21 cellular contexts compared by ENCODE assay signal in the genomic region with DNA sequence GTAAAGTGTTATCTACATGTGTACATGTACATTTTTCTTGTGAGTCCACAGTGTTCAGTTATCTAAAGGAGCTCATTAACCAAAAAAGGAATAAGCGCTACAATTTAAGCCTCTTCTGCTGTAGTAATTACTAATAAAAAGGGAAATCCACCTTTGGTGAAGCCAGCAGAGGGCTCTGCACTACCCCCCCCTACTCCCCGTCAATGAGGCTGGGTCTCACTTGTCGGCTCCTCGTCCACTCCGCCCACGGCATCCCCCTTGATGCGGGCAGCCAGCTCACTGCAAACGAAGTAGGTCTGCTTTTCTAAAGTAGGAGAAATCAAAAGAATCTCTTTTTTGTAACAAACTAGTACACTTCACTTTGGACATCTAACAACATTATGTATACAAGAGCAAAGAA. TPM values are rescaled to one million over a fixed set of nuclear protein-coding genes. Genes with fewer than 3 reads are reported as not detected.
DNase-seq lines count a peak whose midpoint lies in the region; ATAC-seq and TF ChIP-seq lines count a peak whose summit lies in the region.
"Had no signal": no experiment of that assay in that cellular context is flagged by ENCODE, and none has a peak within 500 bp of the region (broad histone marks: within the 10 kb centered on the region; RNA-seq: fewer than 3 reads in every experiment).

No MANE protein-coding gene starts in this region.

- CTCF ChIA-PET in activated CD4-positive, alpha-beta T cell treated with anti-CD3 and anti-CD28 coated beads for 36 hours (lab: Charles Lee): no interaction called here
- CTCF ChIA-PET in activated CD4-positive, alpha-beta T cell treated with anti-CD3 and anti-CD28 coated beads, Interleukin-2, amount 10 ng/mL, durations not matched to agents 7 days and 5 days (lab: Charles Lee): no interaction called here
- CTCF ChIA-PET in GM10248 (lab: Yijun Ruan, JAX): no interaction called here

- POLR2A ChIA-PET in activated CD4-positive, alpha-beta T cell treated with anti-CD3 and anti-CD28 coated beads for 36 hours (lab: Charles Lee): no interaction called here
- POLR2A ChIA-PET in activated CD4-positive, alpha-beta T cell treated with anti-CD3 and anti-CD28 coated beads, Interleukin-2, amount 10 ng/mL, durations not matched to agents 7 days and 5 days (lab: Charles Lee): no interaction called here
- POLR2A ChIA-PET in GM10248 (lab: Yijun Ruan, JAX): no interaction called here

- H3K27me3 Mint-ChIP-seq in activated CD4-positive, alpha-beta T cell treated with anti-CD3 and anti-CD28 coated beads for 36 hours: peaks cover 2% of the 10 kb centered on the region
- H3K27me3 Mint-ChIP-seq in activated CD4-positive, alpha-beta T cell treated with anti-CD3 and anti-CD28 coated beads, Interleukin-2, amount 10 ng/mL, durations not matched to agents 7 days and 5 days: peaks cover 4% of the 10 kb centered on the region

- peaks cover 5% of the 10 kb centered on the region for H3K4me1 Mint-ChIP-seq in activated CD4-positive, alpha-beta T cell treated with anti-CD3 and anti-CD28 coated beads for 36 hours
- H3K4me1 Mint-ChIP-seq in activated CD4-positive, alpha-beta T cell treated with anti-CD3 and anti-CD28 coated beads, Interleukin-2, amount 10 ng/mL, durations not matched to agents 7 days and 5 days: peaks cover 8% of the 10 kb centered on the region

- TF ChIP-seq CTCF in GM10248 (IDR thresholded peaks at IDR 0.05; ENCODE audit: control extremely low read depth, extremely low read depth, low read depth, missing control alignments) (no peak), astrocyte of the spinal cord (IDR thresholded peaks at IDR 0.05; ENCODE audit: low read depth, low read length) (peak; percentile 33)

- peak; percentile 20 for DNase-seq in activated CD4-positive, alpha-beta T cell treated with anti-CD3 and anti-CD28 coated beads for 36 hours
- DNase-seq in activated CD4-positive, alpha-beta T cell treated with anti-CD3 and anti-CD28 coated beads, Interleukin-2, amount 10 ng/mL, durations not matched to agents 7 days and 5 days: no peak
- DNase-seq in GM10248 (ENCODE audit: extremely low spot score) (peak; percentile 11), astrocyte of the spinal cord (ENCODE audit: low read depth, low spot score) (no peak), islet precursor cell (peak; percentile 50), NOMO-1 (lab: John Stamatoyannopoulos, UW; ENCODE audit: unreplicated experiment in 2 of 2) (no peak), retina (no peak)
- DNase-seq: activated CD8-positive, alpha-beta T cell treated with anti-CD3 and anti-CD28 coated beads for 36 hours; activated T-cell treated with anti-CD3 and anti-CD28 coated beads, Interleukin-2, amount 50 U/mL, for 48 hours; gastrocnemius medialis; GF-D8; left cardiac atrium; NCI-H1436 treated with DMSO at 0.1 percent for 48 hours; testis had no signal

- H3K4me3 Mint-ChIP-seq in activated CD4-positive, alpha-beta T cell treated with anti-CD3 and anti-CD28 coated beads for 36 hours: no peak overlapping the region
- no peak overlapping the region for H3K4me3 Mint-ChIP-seq in activated CD4-positive, alpha-beta T cell treated with anti-CD3 and anti-CD28 coated beads, Interleukin-2, amount 10 ng/mL, durations not matched to agents 7 days and 5 days
- H3K4me3 Mint-ChIP-seq: activated CD8-positive, alpha-beta T cell treated with anti-CD3 and anti-CD28 coated beads for 36 hours; dendritic cell treated with granulocyte-macrophage colony-stimulating factor and Interleukin-4, amounts not matched to agents 40 ng/mL and 50 ng/mL, for 4 days; mesothelial cell of epicardium; T-helper 2 cell treated with Interferon-gamma antibody and Interleukin-4, amounts not matched to agents 5 μg/mL and 100 μg/mL, for 36 hours had no signal

- no peak overlapping the region for H3K4me3 ChIP-seq in astrocyte of the spinal cord (ENCODE audit: low read depth, low read length)
- H3K4me3 ChIP-seq: BLaER1 treated with 17β-estradiol and CSF1 and Interleukin-3, amounts not matched to agents 10 nM and 100 nM; gastrocnemius medialis; SJSA1; testis had no signal

- no peaks in the 10 kb centered on the region for H3K36me3 Mint-ChIP-seq in activated CD4-positive, alpha-beta T cell treated with anti-CD3 and anti-CD28 coated beads for 36 hours (ENCODE audit: low read depth)
- no peaks in the 10 kb centered on the region for H3K36me3 Mint-ChIP-seq in activated CD4-positive, alpha-beta T cell treated with anti-CD3 and anti-CD28 coated beads, Interleukin-2, amount 10 ng/mL, durations not matched to agents 7 days and 5 days (ENCODE audit: low read depth)
- H3K36me3 Mint-ChIP-seq: mesothelial cell of epicardium had no signal

- in situ Hi-C loops in astrocyte of the spinal cord (cut with HindIII; ENCODE audit: low sequenced_read_pairs): no loop called here

- H3K9me3 Mint-ChIP-seq in activated CD4-positive, alpha-beta T cell treated with anti-CD3 and anti-CD28 coated beads for 36 hours (ENCODE audit: low read depth): no peaks in the 10 kb centered on the region
- no peaks in the 10 kb centered on the region for H3K9me3 Mint-ChIP-seq in activated CD4-positive, alpha-beta T cell treated with anti-CD3 and anti-CD28 coated beads, Interleukin-2, amount 10 ng/mL, durations not matched to agents 7 days and 5 days
- H3K9me3 Mint-ChIP-seq: activated CD8-positive, alpha-beta T cell treated with anti-CD3 and anti-CD28 coated beads for 36 hours; dendritic cell treated with granulocyte-macrophage colony-stimulating factor and Interleukin-4, amounts not matched to agents 40 ng/mL and 50 ng/mL, for 4 days; mesothelial cell of epicardium; T-helper 2 cell treated with Interferon-gamma antibody and Interleukin-4, amounts not matched to agents 5 μg/mL and 100 μg/mL, for 36 hours had no signal

- ATAC-seq in activated CD4-positive, alpha-beta T cell treated with anti-CD3 and anti-CD28 coated beads for 36 hours: no peak
- ATAC-seq in HG02642 (IDR thresholded peaks at IDR 0.05; ENCODE audit: poor library complexity, unreplicated experiment): no peak
- ATAC-seq: activated CD8-positive, alpha-beta T cell treated with anti-CD3 and anti-CD28 coated beads for 36 hours; gastrocnemius medialis; left cardiac atrium; Panc1 had no signal

- H3K27ac Mint-ChIP-seq in activated CD4-positive, alpha-beta T cell treated with anti-CD3 and anti-CD28 coated beads for 36 hours: no peak overlapping the region
- no peak overlapping the region for H3K27ac Mint-ChIP-seq in activated CD4-positive, alpha-beta T cell treated with anti-CD3 and anti-CD28 coated beads, Interleukin-2, amount 10 ng/mL, durations not matched to agents 7 days and 5 days
- H3K27ac Mint-ChIP-seq: activated CD8-positive, alpha-beta T cell treated with anti-CD3 and anti-CD28 coated beads for 36 hours; dendritic cell treated with granulocyte-macrophage colony-stimulating factor and Interleukin-4, amounts not matched to agents 40 ng/mL and 50 ng/mL, for 4 days; mesothelial cell of epicardium; T-helper 2 cell treated with Interferon-gamma antibody and Interleukin-4, amounts not matched to agents 5 μg/mL and 100 μg/mL, for 36 hours had no signal

- intact Hi-C loops in activated CD4-positive, alpha-beta T cell treated with anti-CD3 and anti-CD28 coated beads for 36 hours (cut with DNase I, micrococcal nuclease): no loop called here

RNA-seq across cellular contexts. Expression of gene WASHC2A, which starts 4.7 kb away (rescaled TPM):
- 10 to 100 TPM; 25.0 to 25.2 TPM for total RNA-seq in activated CD4-positive, alpha-beta T cell treated with anti-CD3 and anti-CD28 coated beads for 36 hours
- total RNA-seq in activated CD4-positive, alpha-beta T cell treated with anti-CD3 and anti-CD28 coated beads, Interleukin-2, amount 10 ng/mL, durations not matched to agents 7 days and 5 days: 10 to 100 TPM; 43.3 to 48.2 TPM

Comparison
In these comparisons a context has a peak if more than half of its experiments do, and no peak if none do; other contexts are left out.
1. DNase-seq: peak in activated CD4-positive, alpha-beta T cell treated with anti-CD3 and anti-CD28 coated beads for 36 hours (single experiment), GM10248 (single experiment) and islet precursor cell (single experiment); none in activated CD4-positive, alpha-beta T cell treated with anti-CD3 and anti-CD28 coated beads, Interleukin-2, amount 10 ng/mL, durations not matched to agents 7 days and 5 days (single experiment), astrocyte of the spinal cord (single experiment), NOMO-1 (0 of 2) and retina (single experiment).